14 cellular contexts compared by ENCODE assay signal in the genomic region with DNA sequence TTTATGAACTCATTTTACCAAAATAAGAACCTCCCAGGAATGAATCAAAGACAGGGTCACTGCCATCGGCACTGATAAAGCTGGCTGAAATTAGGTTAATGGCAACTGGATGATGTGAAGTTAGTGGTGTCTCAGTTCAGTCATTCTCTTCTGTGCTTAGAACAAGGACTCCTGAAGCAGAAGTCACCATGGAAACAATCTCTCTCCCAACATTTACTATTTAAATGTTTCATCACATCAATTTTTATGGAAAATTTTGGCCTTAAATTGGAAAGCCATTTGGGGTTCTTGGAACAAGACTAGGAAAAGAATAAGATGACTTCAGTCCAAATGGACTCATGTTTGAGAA.
"Had no signal": no experiment of that assay in that cellular context is flagged by ENCODE, and none has a peak within 500 bp of the region (broad histone marks: within the 10 kb centered on the region; RNA-seq: fewer than 3 reads in every experiment).

No MANE protein-coding gene starts in this region.

- H3K4me1 Mint-ChIP-seq: activated CD4-positive, alpha-beta T cell treated with anti-CD3 and anti-CD28 coated beads, Interleukin-2, amount 10 ng/mL, durations not matched to agents 24 days and 14 days; activated naive CD4-positive, alpha-beta T cell treated with anti-CD3 and anti-CD28 coated beads, Interleukin-2, amount 50 U/mL, for 24 hours had no signal

- H3K36me3 ChIP-seq: brain microvascular endothelial cell, pancreas had no signal

- ATAC-seq: esophagus mucosa had no signal

- H3K9me3 Mint-ChIP-seq: activated B cell treated with CpG ODN at 0.5 μM for 24 hours; activated CD4-positive, alpha-beta T cell treated with anti-CD3 and anti-CD28 coated beads, Interleukin-2, amount 10 ng/mL, durations not matched to agents 24 days and 14 days; activated naive CD4-positive, alpha-beta T cell treated with anti-CD3 and anti-CD28 coated beads, Interleukin-2, amount 50 U/mL, for 24 hours; mesothelial cell of epicardium; T-helper 2 cell treated with Interferon-gamma antibody and Interleukin-4, amounts not matched to agents 5 μg/mL and 100 μg/mL, for 36 hours; type B pancreatic cell had no signal

- H3K4me3 ChIP-seq: pancreas had no signal

- H3K27me3 ChIP-seq: brain microvascular endothelial cell, pancreas had no signal

- H3K4me3 Mint-ChIP-seq: activated B cell treated with CpG ODN at 0.5 μM for 24 hours; activated CD4-positive, alpha-beta T cell treated with anti-CD3 and anti-CD28 coated beads, Interleukin-2, amount 10 ng/mL, durations not matched to agents 24 days and 14 days; activated CD8-positive, alpha-beta T cell treated with anti-CD3 and anti-CD28 coated beads, Interleukin-2, amount 10 ng/mL, durations not matched to agents 7 days and 5 days; activated naive CD4-positive, alpha-beta T cell treated with anti-CD3 and anti-CD28 coated beads, Interleukin-2, amount 50 U/mL, for 24 hours; mesothelial cell of epicardium; T-helper 2 cell treated with Interferon-gamma antibody and Interleukin-4, amounts not matched to agents 5 μg/mL and 100 μg/mL, for 36 hours; type B pancreatic cell had no signal

- H3K4me1 ChIP-seq: pancreas had no signal

- H3K27me3 Mint-ChIP-seq: activated B cell treated with CpG ODN at 0.5 μM for 24 hours; activated naive CD4-positive, alpha-beta T cell treated with anti-CD3 and anti-CD28 coated beads, Interleukin-2, amount 50 U/mL, for 24 hours; type B pancreatic cell had no signal

- H3K9me3 ChIP-seq: pancreas had no signal

- H3K27ac ChIP-seq: brain microvascular endothelial cell, pancreas had no signal

- H3K27ac Mint-ChIP-seq: activated B cell treated with CpG ODN at 0.5 μM for 24 hours; activated CD4-positive, alpha-beta T cell treated with anti-CD3 and anti-CD28 coated beads, Interleukin-2, amount 10 ng/mL, durations not matched to agents 24 days and 14 days; activated CD8-positive, alpha-beta T cell treated with anti-CD3 and anti-CD28 coated beads, Interleukin-2, amount 10 ng/mL, durations not matched to agents 7 days and 5 days; activated naive CD4-positive, alpha-beta T cell treated with anti-CD3 and anti-CD28 coated beads, Interleukin-2, amount 50 U/mL, for 24 hours; mesothelial cell of epicardium; T-helper 2 cell treated with Interferon-gamma antibody and Interleukin-4, amounts not matched to agents 5 μg/mL and 100 μg/mL, for 36 hours; type B pancreatic cell had no signal

- DNase-seq: activated B cell treated with CpG ODN at 0.5 μM for 24 hours; activated CD4-positive, alpha-beta T cell treated with anti-CD3 and anti-CD28 coated beads, Interleukin-2, amount 10 ng/mL, durations not matched to agents 24 days and 14 days; activated CD8-positive, alpha-beta memory T cell treated with anti-CD3 and anti-CD28 coated beads, Interleukin-2, amount 50 U/mL, for 4 hours; activated CD8-positive, alpha-beta T cell treated with anti-CD3 and anti-CD28 coated beads, Interleukin-2, amount 10 ng/mL, durations not matched to agents 7 days and 5 days; activated effector memory CD4-positive, alpha-beta T cell treated with anti-CD3 and anti-CD28 coated beads, Interleukin-2, amount 50 U/mL, for 16 hours; activated T-cell treated with anti-CD3 and anti-CD28 coated beads, Interleukin-2, amount 50 U/mL, for 48 hours; brain microvascular endothelial cell; pancreas; stimulated activated naive CD4-positive, alpha-beta T cell had no signal

- H3K36me3 Mint-ChIP-seq: mesothelial cell of epicardium, type B pancreatic cell had no signal
